ENCODE assay signal across 13 cellular contexts in the genomic region with DNA sequence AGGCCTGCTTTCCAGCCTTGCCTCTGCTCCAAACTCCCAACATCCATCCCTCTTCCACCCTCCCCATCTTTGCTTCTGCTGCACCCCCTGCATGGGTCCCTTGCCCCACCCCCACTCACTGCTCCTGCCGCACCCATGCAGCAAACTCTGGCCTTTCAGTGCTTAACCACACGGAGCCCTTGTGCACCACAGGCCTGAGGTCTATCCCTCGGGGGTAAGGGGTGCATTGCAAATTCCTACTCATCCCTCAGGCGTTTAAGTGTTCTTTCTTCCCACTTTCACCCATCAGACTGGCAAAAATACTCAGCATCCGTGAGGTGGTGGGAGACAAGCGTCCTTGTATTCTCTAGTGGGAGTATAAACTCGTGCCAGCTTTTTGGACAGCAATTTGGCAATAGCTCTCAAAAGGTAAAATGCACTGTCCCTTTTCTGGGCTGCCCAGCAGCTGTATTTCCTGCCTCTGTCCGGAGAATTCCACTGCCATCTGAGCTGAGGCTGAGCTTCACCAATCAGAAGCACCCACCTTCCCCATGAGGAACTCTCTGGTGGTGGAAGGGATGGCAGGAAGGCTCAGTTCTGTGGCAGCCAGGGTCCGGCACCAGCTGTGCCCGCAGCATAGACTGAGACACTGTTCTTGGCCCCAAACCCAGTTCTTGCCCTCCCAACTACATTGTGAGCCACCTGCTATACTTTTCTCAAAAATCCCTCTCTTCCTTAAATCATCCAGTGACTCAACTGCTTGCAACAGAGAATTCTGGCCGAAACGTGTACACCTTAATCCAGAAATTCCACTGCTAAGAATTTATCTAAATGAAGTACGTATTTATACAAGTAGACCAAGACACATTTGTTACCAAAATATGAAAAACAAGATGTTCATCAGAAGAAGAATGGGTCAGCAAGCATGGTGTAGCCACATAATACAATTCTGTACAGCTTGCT. TPM values are rescaled to one million over a fixed set of nuclear protein-coding genes. Genes with fewer than 3 reads are reported as not detected.
DNase-seq lines count a peak whose midpoint lies in the region; ATAC-seq and TF ChIP-seq lines count a peak whose summit lies in the region.
"Had no signal": no experiment of that assay in that cellular context is flagged by ENCODE, and none has a peak within 500 bp of the region (broad histone marks: within the 10 kb centered on the region; RNA-seq: fewer than 3 reads in every experiment).

No MANE protein-coding gene starts in this region.

- peaks cover 24% of the 10 kb centered on the region for H3K79me1 ChIP-seq in mesenchymal stem cell (replicated peaks; ENCODE audit: low read length, poor library complexity, severe bottlenecking)

- H4K8ac ChIP-seq in mesenchymal stem cell (ENCODE audit: low read length), result peak overlapping the region; percentile 67

- peak overlapping the region; percentile 66 for H3K9ac ChIP-seq in mesenchymal stem cell (ENCODE audit: low read length)

- H3K14ac ChIP-seq in mesenchymal stem cell (ENCODE audit: low read length in 2 of 2), result no peak overlapping the region

- H3K27me3 ChIP-seq in breast epithelium (no peaks in the 10 kb centered on the region), mesenchymal stem cell (ENCODE audit: control insufficient read depth in 1 of 2, insufficient read depth in 1 of 2, low read length in 2 of 2) (no peaks in the 10 kb centered on the region), stomach (no peaks in the 10 kb centered on the region), BE2C (no peaks in the 10 kb centered on the region)
- H3K27me3 ChIP-seq: uterus had no signal

- no peak overlapping the region for H2AK5ac ChIP-seq in mesenchymal stem cell (ENCODE audit: low read length, severe bottlenecking)

- H3K4me3 ChIP-seq in breast epithelium (peak overlapping the region in 1 of 3 donors; percentile 32), mesenchymal stem cell (ENCODE audit: insufficient read depth in 1 of 2, low read depth in 1 of 2, low read length in 2 of 2) (peak overlapping the region in 1 of 2 experiments; percentile 58), stomach (no peak overlapping the region), BE2C (ENCODE audit: low read depth, low read length) (no peak overlapping the region)
- H3K4me3 ChIP-seq: GM12878, uterus had no signal

- no peak overlapping the region for H2AFZ ChIP-seq in mesenchymal stem cell (ENCODE audit: low read depth, low read length)

- H3K18ac ChIP-seq in mesenchymal stem cell (ENCODE audit: low read depth in 1 of 2, low read length in 2 of 2), result no peak overlapping the region

- no peak overlapping the region for H2BK5ac ChIP-seq in mesenchymal stem cell (ENCODE audit: low read depth, low read length, poor library complexity, severe bottlenecking)

- no peak for ATAC-seq in GM19035 (IDR thresholded peaks at IDR 0.05; ENCODE audit: unreplicated experiment)
- ATAC-seq: GM12878, SK-N-SH treated with all-trans-retinoic acid at 6 μM for 48 hours had no signal

- 73% methylated on average over 12 of the region's 13 CpGs for WGBS in mesenchymal stem cell
- 58 to 69% (median 65%) methylated on average over 13 of the region's 13 CpGs for WGBS in stomach, 5 donors

- no peak for TF ChIP-seq EP300 in stomach (IDR thresholded peaks at IDR 0.05)

- H3K9me3 ChIP-seq in breast epithelium (no peaks in the 10 kb centered on the region), mesenchymal stem cell (ENCODE audit: control insufficient read depth, low read length) (no peaks in the 10 kb centered on the region), stomach (no peaks in the 10 kb centered on the region), BE2C (no peaks in the 10 kb centered on the region)
- H3K9me3 ChIP-seq: uterus had no signal

- no peak overlapping the region for H2BK12ac ChIP-seq in mesenchymal stem cell (ENCODE audit: low read length in 2 of 2)

- no peak overlapping the region for H2BK120ac ChIP-seq in mesenchymal stem cell (ENCODE audit: low read depth, low read length)

- no peak overlapping the region for H4K91ac ChIP-seq in mesenchymal stem cell (ENCODE audit: low read length)

- peak overlapping the region; percentile 66 to 78 for H3K27ac ChIP-seq in breast epithelium
- H3K27ac ChIP-seq in mesenchymal stem cell (ENCODE audit: low read length, poor library complexity, severe bottlenecking), result no peak overlapping the region
- H3K27ac ChIP-seq in stomach, result peak overlapping the region in 3 of 5 donors; percentile 30 to 40 (median 33)
- H3K27ac ChIP-seq: uterus had no signal

- H3K4me2 ChIP-seq in mesenchymal stem cell (ENCODE audit: low read length, poor library complexity, severe bottlenecking), result peak overlapping the region; percentile 7

- peak; percentile 87 for DNase-seq in LHCN-M2 (ENCODE audit: low read depth)
- no peak for DNase-seq in breast epithelium (ENCODE audit: low spot score in 2 of 2)
- no peak for DNase-seq in mesenchymal stem cell
- DNase-seq in stomach, result no peak
- no peak for DNase-seq in BE2C
- no peak for DNase-seq in AG08396 (ENCODE audit: low spot score)
- DNase-seq: activated CD4-positive, CD25-positive, alpha-beta regulatory T cell; NCI-H1417; NCI-H226 had no signal

- H3K36me3 ChIP-seq in breast epithelium, result no peaks in the 10 kb centered on the region
- H3K36me3 ChIP-seq in mesenchymal stem cell (ENCODE audit: control insufficient read depth in 1 of 2, insufficient read depth in 2 of 2, low read depth in 1 of 2, low read length in 2 of 2), result peaks cover 29 to 64% of the 10 kb centered on the region in 2 experiments
- peaks cover 34 to 79% (median 69%) of the 10 kb centered on the region in 4 donors for H3K36me3 ChIP-seq in stomach
- H3K36me3 ChIP-seq in BE2C, result peaks cover 37% of the 10 kb centered on the region
- H3K36me3 ChIP-seq: uterus had no signal

- intact Hi-C loops in breast epithelium (cut with DNase I; ENCODE audit: low total_unique reads) (no loop called here), stomach (cut with DNase I; ENCODE audit: low total_unique reads) (no loop called here)

- H3K23ac ChIP-seq in mesenchymal stem cell (ENCODE audit: low read length in 2 of 2), result peak overlapping the region in 1 of 2 experiments; percentile 70

- no peak overlapping the region for H2BK15ac ChIP-seq in mesenchymal stem cell (ENCODE audit: low read depth, poor library complexity, severe bottlenecking)

- no peak overlapping the region for H3K4ac ChIP-seq in mesenchymal stem cell (ENCODE audit: low read depth in 1 of 2, low read length in 2 of 2)

- H3K4me1 ChIP-seq in breast epithelium (peaks cover 0 to 7% of the 10 kb centered on the region in 2 donors), mesenchymal stem cell (ENCODE audit: control insufficient read depth, insufficient read depth, low read depth, low read length) (peaks cover 13% of the 10 kb centered on the region), stomach (peaks cover 0 to 34% (median 12%) of the 10 kb centered on the region in 4 donors), BE2C (no peaks in the 10 kb centered on the region)
- H3K4me1 ChIP-seq: uterus had no signal

- TF ChIP-seq CTCF in breast epithelium (IDR thresholded peaks at IDR 0.05) (no peak), stomach (IDR thresholded peaks at IDR 0.05) (no peak), BE2C (IDR thresholded peaks at IDR 0.05; ENCODE audit: low read depth, low read length) (no peak)

- TF ChIP-seq POLR2A in breast epithelium (IDR thresholded peaks at IDR 0.05), result no peak
- TF ChIP-seq POLR2A in stomach (IDR thresholded peaks at IDR 0.05), result no peak

RNA-seq across cellular contexts. Expression of a gene that starts 15.0 kb away (rescaled TPM):
- 240 and 317 TPM in 2 replicates for total RNA-seq in LHCN-M2 (2014; rRNA removed)
- polyA plus RNA-seq in LHCN-M2 (2012), result 361 TPM
- total RNA-seq in breast epithelium, result 100 to 1,000 TPM; 157 to 206 (median 162) TPM
- 179 TPM for polyA plus RNA-seq in mesenchymal stem cell (2013, experiment 1 of 2)
- polyA plus RNA-seq in mesenchymal stem cell (2013, experiment 2 of 2), result 183 TPM
- 100 to 1,000 TPM in 1 of 5 donors, 10 to 100 TPM in 3, 1 to 10 TPM in 1; 4.9 to 155 (median 81.2) TPM for total RNA-seq in stomach
- 100 to 1,000 TPM; 179 to 213 (median 184) TPM for polyA plus RNA-seq in stomach
- polyA plus RNA-seq in BE2C (2012; ENCODE audit: insufficient read depth, insufficient read length, low read depth), result 371 TPM

RNA-seq across cellular contexts. Expression of a gene that starts 50.0 kb away (rescaled TPM):
- not detected in 2 replicates for total RNA-seq in LHCN-M2 (2014; rRNA removed)
- not detected for polyA plus RNA-seq in LHCN-M2 (2012)
- total RNA-seq in breast epithelium, result 1 to 10 TPM in 2 of 3 donors, not detected in 1; 2.6 to 2.9 TPM
- not detected for polyA plus RNA-seq in mesenchymal stem cell (2013, experiment 1 of 2)
- polyA plus RNA-seq in mesenchymal stem cell (2013, experiment 2 of 2), result not detected
- total RNA-seq in stomach, result not detected
- not detected for polyA plus RNA-seq in stomach
- 0.25 TPM for polyA plus RNA-seq in BE2C (2012; ENCODE audit: insufficient read depth, insufficient read length, low read depth)
- total RNA-seq: GM12878 had no signal
- polyA plus RNA-seq: GM12878 had no signal
